In genomic region chr4:80266902-80267380, GRCh38 we compare ENCODE assay signal across 8 cellular contexts. TPM values are rescaled to one million over a fixed set of nuclear protein-coding genes. Genes with fewer than 3 reads are reported as not detected.
DNase-seq lines count a peak whose midpoint lies in the region; ATAC-seq and TF ChIP-seq lines count a peak whose summit lies in the region.

No MANE protein-coding gene starts in this region.

- H3K4me1 ChIP-seq in cardiac muscle cell (ENCODE audit: low read depth) (peaks cover 10% of the 10 kb centered on the region), sigmoid colon (peaks cover 0 to 20% (median 12%) of the 10 kb centered on the region in 4 donors)

- intact Hi-C loops in CD14-positive monocyte (cut with micrococcal nuclease) (no loop called here), sigmoid colon (cut with DNase I) (no loop called here)

- H3K4me3 Mint-ChIP-seq in CD14-positive monocyte, result peak overlapping the region; percentile 62 to 93

- ATAC-seq in HG02678 (IDR thresholded peaks at IDR 0.05; ENCODE audit: unreplicated experiment) (peak; percentile 15), HG03520 (IDR thresholded peaks at IDR 0.05; ENCODE audit: unreplicated experiment) (no peak), HG02610 (IDR thresholded peaks at IDR 0.05; ENCODE audit: unreplicated experiment) (no peak)

- H3K27ac ChIP-seq in cardiac muscle cell, result no peak overlapping the region
- peak overlapping the region; percentile 75 to 89 (median 82) for H3K27ac ChIP-seq in sigmoid colon

- H3K27ac Mint-ChIP-seq in CD14-positive monocyte, result no peak overlapping the region

- H3K27me3 ChIP-seq in cardiac muscle cell (peaks cover 94% of the 10 kb centered on the region), sigmoid colon (peaks cover 0 to 32% (median 0%) of the 10 kb centered on the region in 3 donors)

- H3K27me3 Mint-ChIP-seq in CD14-positive monocyte (ENCODE audit: low read depth in 3 of 3), result peaks cover 72 to 86% (median 84%) of the 10 kb centered on the region in 3 donors

- 5 to 8% methylated on average over 25 of the region's 25 CpGs for WGBS in sigmoid colon, 2 donors

- H3K36me3 ChIP-seq in cardiac muscle cell (no peaks in the 10 kb centered on the region), sigmoid colon (no peaks in the 10 kb centered on the region)

- H3K4me3 ChIP-seq in WI38 (ENCODE audit: low read depth, low read length) (peak overlapping the region; percentile 99), cardiac muscle cell (peak overlapping the region; percentile 30), sigmoid colon (peak overlapping the region; percentile 48 to 76 (median 66))

- peaks cover 0 to 2% of the 10 kb centered on the region in 2 donors for H3K36me3 Mint-ChIP-seq in CD14-positive monocyte

- no peak for TF ChIP-seq CTCF in CD14-positive monocyte (IDR thresholded peaks at IDR 0.05)
- no peak for TF ChIP-seq CTCF in WI38 (IDR thresholded peaks at IDR 0.05; ENCODE audit: low read depth, low read length)
- TF ChIP-seq CTCF in cardiac muscle cell (IDR thresholded peaks at IDR 0.05; ENCODE audit: low read depth, low read length), result no peak
- TF ChIP-seq CTCF in sigmoid colon (IDR thresholded peaks at IDR 0.05), result no peak

- TF ChIP-seq POLR2A in sigmoid colon (IDR thresholded peaks at IDR 0.05), result no peak

- H3K9me3 ChIP-seq in cardiac muscle cell (ENCODE audit: low read depth) (no peaks in the 10 kb centered on the region), sigmoid colon (no peaks in the 10 kb centered on the region)

- DNase-seq in CD14-positive monocyte (ENCODE audit: low spot score) (no peak), cardiac muscle cell (ENCODE audit: low read depth in 1 of 2, low spot score in 1 of 2) (peak; percentile 21 to 53), sigmoid colon (no peak), NCI-H524 treated with DMSO at 0.1 percent for 48 hours (lab: John Stamatoyannopoulos, UW) (no peak)

- H3K4me1 Mint-ChIP-seq in CD14-positive monocyte, result peaks cover 24% of the 10 kb centered on the region

- no peak for TF ChIP-seq EP300 in sigmoid colon (IDR thresholded peaks at IDR 0.05)

- peaks cover 0 to 26% (median 11%) of the 10 kb centered on the region in 7 donors for H3K9me3 Mint-ChIP-seq in CD14-positive monocyte

RNA-seq across cellular contexts. Expression of gene FGF5, which starts 0.5 kb away (rescaled TPM):
- polyA plus RNA-seq in CD14-positive monocyte (not detected), cardiac muscle cell (0.97 and 2.0 TPM in 2 replicates), sigmoid colon (under 1 TPM in 1 of 3 donors, not detected in 2; 0.03 TPM)
- total RNA-seq in cardiac muscle cell (0.21 and 0.28 TPM in 2 replicates), sigmoid colon (1 to 10 TPM in 3 of 4 donors, under 1 TPM in 1; 0.33 to 6.2 (median 1.1) TPM)

Comparison
In these comparisons a context has a peak if more than half of its experiments do, and no peak if none do; other contexts are left out.
1. DNase-seq: peak in cardiac muscle cell (2 of 2); none in CD14-positive monocyte (single experiment), sigmoid colon (single experiment) and NCI-H524 treated with DMSO at 0.1 percent for 48 hours (single experiment).
2. H3K4me3 ChIP-seq: peak in every context shown above with its lines; median percentile 99 in WI38; 66 in sigmoid colon; 30 in cardiac muscle cell.